In the genomic region with DNA sequence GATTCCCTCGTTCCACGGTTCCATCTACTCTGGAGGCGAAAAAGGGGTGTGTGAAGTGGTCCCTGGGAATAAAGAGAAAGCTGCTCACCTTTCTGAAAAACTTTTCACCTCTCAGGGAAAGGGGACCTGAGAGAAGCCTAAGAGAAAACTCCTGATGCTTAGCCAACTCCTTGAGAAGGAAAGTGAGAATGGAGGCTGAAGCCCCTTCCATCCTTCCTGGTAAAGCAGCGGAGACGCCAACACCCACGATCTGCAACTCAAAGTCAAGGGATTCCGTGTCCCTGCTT, we compare ENCODE assay signal across 8 cellular contexts.
A peak's percentile ranks its signal among the peaks of the same experiment; 100 is the strongest.
DNase-seq lines count a peak whose midpoint lies in the region; ATAC-seq, FAIRE-seq and TF ChIP-seq lines count a peak whose summit lies in the region.

No MANE protein-coding gene starts in this region.

- no TSS peak for BruUV-seq in K562 (replicated peaks; lab: Mats Ljungman, UMichigan)

- no peak for DNase-seq in activated naive CD4-positive, alpha-beta T cell treated with anti-CD3 and anti-CD28 coated beads, Interleukin-2, amount 10 ng/mL, durations not matched to agents 7 days and 5 days
- no peak for DNase-seq in activated naive CD4-positive, alpha-beta T cell treated with Interleukin-2 at 50 U/mL for 16 hours
- DNase-seq in K562 (ENCODE audit: extremely low read depth in 1 of 4, low spot score in 3 of 4) (no peak), lower lobe of right lung (no peak), transverse colon (no peak), H4 (ENCODE audit: low spot score) (no peak), RPMI8226 (no peak)

- peaks cover 83% of the 10 kb centered on the region for H3K4me1 Mint-ChIP-seq in activated naive CD4-positive, alpha-beta T cell treated with anti-CD3 and anti-CD28 coated beads, Interleukin-2, amount 10 ng/mL, durations not matched to agents 7 days and 5 days

- peak; percentile 66 for FAIRE-seq in K562 (lab: Jason Lieb, UNC)

- H3K4me3 ChIP-seq in K562 = peak overlapping the region; percentile 46
- H3K4me3 ChIP-seq in lower lobe of right lung = peak overlapping the region; percentile 59
- H3K4me3 ChIP-seq in transverse colon = peak overlapping the region; percentile 16 to 64 (median 44)

- H3K4me3 Mint-ChIP-seq in activated naive CD4-positive, alpha-beta T cell treated with anti-CD3 and anti-CD28 coated beads, Interleukin-2, amount 10 ng/mL, durations not matched to agents 7 days and 5 days = peak overlapping the region; percentile 78

- H3K9ac ChIP-seq in K562 (ENCODE audit: insufficient read depth in 1 of 2, low read depth in 2 of 2, low read length in 2 of 2) = peak overlapping the region; percentile 75 to 88

- peaks cover 17% of the 10 kb centered on the region for H3K36me3 Mint-ChIP-seq in activated naive CD4-positive, alpha-beta T cell treated with anti-CD3 and anti-CD28 coated beads, Interleukin-2, amount 10 ng/mL, durations not matched to agents 7 days and 5 days

- POLR2A ChIA-PET in K562 (lab: Yijun Ruan, JAX) = interaction anchor here (0.9 to 1.5 kb wide), 4 partner anchors 10 to 141 kb away, joined by 3 to 8 read pairs (median 4); no protein-coding TSS in a partner anchor

- WGBS in K562 (ENCODE audit: insufficient coverage, low coverage, missing lambda C conversion rate) = 2% methylated on average over 7 of the region's 7 CpGs
- 17% methylated on average over 7 of the region's 7 CpGs; no CpG with 5 or more reads in 1 of the 2 donors for WGBS in transverse colon (ENCODE audit: low coverage in 1 of 2), 2 donors

- peak overlapping the region; percentile 98 for H3K27ac Mint-ChIP-seq in activated naive CD4-positive, alpha-beta T cell treated with anti-CD3 and anti-CD28 coated beads, Interleukin-2, amount 10 ng/mL, durations not matched to agents 7 days and 5 days

- no peak for TF ChIP-seq CTCF in K562 (IDR thresholded peaks at IDR 0.05 in 2 of 3, conservative IDR thresholded peaks at IDR 0.05 in 1 of 3; ENCODE audit: insufficient read depth in 2 of 3, low read depth in 1 of 3, low read length in 3 of 3)
- no peak for TF ChIP-seq CTCF in lower lobe of right lung (IDR thresholded peaks at IDR 0.05)
- TF ChIP-seq CTCF in transverse colon (IDR thresholded peaks at IDR 0.05) = no peak

- H3K9me1 ChIP-seq in K562 (ENCODE audit: control insufficient read depth, insufficient read depth, low read length) = no peaks in the 10 kb centered on the region

- intact Hi-C loops in K562 (cut with micrococcal nuclease) = loop anchor here (1.0 to 5.0 kb wide), 4 partner anchors 33 to 140 kb away; no protein-coding TSS in a partner anchor
- intact Hi-C loops in lower lobe of right lung (cut with DNase I) = no loop called here
- intact Hi-C loops in transverse colon (cut with DNase I; ENCODE audit: low total_unique reads) = loop anchor here (10.0 kb wide), 1 partner anchor 108 kb away; a partner anchor contains a TSS

- peaks cover 50 to 54% of the 10 kb centered on the region in 2 experiments for H3K4me1 ChIP-seq in K562 (replicated peaks in 1 of 2; ENCODE audit: control insufficient read depth in 2 of 2, insufficient read depth in 2 of 2, low read length in 2 of 2)
- H3K4me1 ChIP-seq in lower lobe of right lung = peaks cover 53% of the 10 kb centered on the region
- H3K4me1 ChIP-seq in transverse colon = peaks cover 42 to 75% (median 64%) of the 10 kb centered on the region in 4 donors

- H3K27ac ChIP-seq in K562 (ENCODE audit: extremely low read depth, low read depth, low read length) = peak overlapping the region; percentile 92
- H3K27ac ChIP-seq in lower lobe of right lung = peak overlapping the region; percentile 88
- peak overlapping the region; percentile 90 to 94 (median 92) for H3K27ac ChIP-seq in transverse colon

- peak overlapping the region; percentile 85 for H3K4me2 ChIP-seq in K562 (ENCODE audit: insufficient read depth, low read length)

- no peaks in the 10 kb centered on the region for H4K20me1 ChIP-seq in K562 (replicated peaks; ENCODE audit: control insufficient read depth, insufficient read depth, low read length)

- in situ Hi-C loops in K562 (cut with MboI) = no loop called here
- in situ Hi-C loops in transverse colon (cut with MboI; ENCODE audit: low pct_ligation_motif_present in 1 of 4, low pct_unique_long_range_greater_than_20kb in 1 of 4, low sequenced_read_pairs in 3 of 4) = loop anchor here in 2 of 4 donors (10.0 kb wide), 2 partner anchors 108 to 138 kb away; a partner anchor contains a TSS

- H3K79me2 ChIP-seq in K562 (ENCODE audit: control insufficient read depth, insufficient read depth, low read length) = peaks cover 13% of the 10 kb centered on the region; the same call in 2 of the 3 replicates

- H3K36me3 ChIP-seq in K562 (ENCODE audit: control insufficient read depth, insufficient read depth, low read length) (no peaks in the 10 kb centered on the region), lower lobe of right lung (no peaks in the 10 kb centered on the region), transverse colon (no peaks in the 10 kb centered on the region)

- TF ChIP-seq RAD21 in K562 (CRISPR knock-in tag; conservative IDR thresholded peaks at IDR 0.05 in 1 of 2, IDR thresholded peaks at IDR 0.05 in 1 of 2) = no peak

- H3K27me3 ChIP-seq in K562 (ENCODE audit: control insufficient read depth in 2 of 2, insufficient read depth in 2 of 2, low read length in 2 of 2) (no peaks in the 10 kb centered on the region), lower lobe of right lung (ENCODE audit: low read depth) (no peaks in the 10 kb centered on the region), transverse colon (no peaks in the 10 kb centered on the region)

- CTCF ChIA-PET in activated naive CD4-positive, alpha-beta T cell treated with anti-CD3 and anti-CD28 coated beads, Interleukin-2, amount 10 ng/mL, durations not matched to agents 7 days and 5 days (lab: Charles Lee) = interaction anchor here (1.0 to 6.4 kb wide), 18 partner anchors 10 to 150 kb away, joined by 3 to 50 read pairs (median 6); a partner anchor contains a TSS
- CTCF ChIA-PET in K562 (lab: Yijun Ruan, JAX; ENCODE audit: low intra/inter-chr PET ratio) = no interaction called here

- no peaks in the 10 kb centered on the region for H3K9me3 Mint-ChIP-seq in activated naive CD4-positive, alpha-beta T cell treated with anti-CD3 and anti-CD28 coated beads, Interleukin-2, amount 10 ng/mL, durations not matched to agents 7 days and 5 days

- no peaks in the 10 kb centered on the region for H3K9me3 ChIP-seq in K562 (replicated peaks; ENCODE audit: control insufficient read depth, insufficient read depth, low read depth, low read length)
- H3K9me3 ChIP-seq in lower lobe of right lung = no peaks in the 10 kb centered on the region
- no peaks in the 10 kb centered on the region for H3K9me3 ChIP-seq in transverse colon

- no peaks in the 10 kb centered on the region for H3K27me3 Mint-ChIP-seq in activated naive CD4-positive, alpha-beta T cell treated with anti-CD3 and anti-CD28 coated beads, Interleukin-2, amount 10 ng/mL, durations not matched to agents 7 days and 5 days

- TF ChIP-seq EP300 in K562 (IDR thresholded peaks at IDR 0.05; ENCODE audit: low read length) (no peak), transverse colon (IDR thresholded peaks at IDR 0.05; ENCODE audit: low read depth) (no peak)

- ATAC-seq in K562 = no peak
- ATAC-seq in lower lobe of right lung = no peak
- no peak for ATAC-seq in HG02798 (IDR thresholded peaks at IDR 0.05; ENCODE audit: poor library complexity, unreplicated experiment)

- no peak for TF ChIP-seq POLR2A in K562 (conservative IDR thresholded peaks at IDR 0.05)
- TF ChIP-seq POLR2A in transverse colon (IDR thresholded peaks at IDR 0.05) = no peak

- peak overlapping the region; percentile 87 for H2AFZ ChIP-seq in K562 (ENCODE audit: low read depth, low read length)

TF ChIP-seq in K562, 482 proteins besides CTCF, POLR2A, EP300 and RAD21 (continues in another document):
- TF ChIP-seq, protein P1, sequence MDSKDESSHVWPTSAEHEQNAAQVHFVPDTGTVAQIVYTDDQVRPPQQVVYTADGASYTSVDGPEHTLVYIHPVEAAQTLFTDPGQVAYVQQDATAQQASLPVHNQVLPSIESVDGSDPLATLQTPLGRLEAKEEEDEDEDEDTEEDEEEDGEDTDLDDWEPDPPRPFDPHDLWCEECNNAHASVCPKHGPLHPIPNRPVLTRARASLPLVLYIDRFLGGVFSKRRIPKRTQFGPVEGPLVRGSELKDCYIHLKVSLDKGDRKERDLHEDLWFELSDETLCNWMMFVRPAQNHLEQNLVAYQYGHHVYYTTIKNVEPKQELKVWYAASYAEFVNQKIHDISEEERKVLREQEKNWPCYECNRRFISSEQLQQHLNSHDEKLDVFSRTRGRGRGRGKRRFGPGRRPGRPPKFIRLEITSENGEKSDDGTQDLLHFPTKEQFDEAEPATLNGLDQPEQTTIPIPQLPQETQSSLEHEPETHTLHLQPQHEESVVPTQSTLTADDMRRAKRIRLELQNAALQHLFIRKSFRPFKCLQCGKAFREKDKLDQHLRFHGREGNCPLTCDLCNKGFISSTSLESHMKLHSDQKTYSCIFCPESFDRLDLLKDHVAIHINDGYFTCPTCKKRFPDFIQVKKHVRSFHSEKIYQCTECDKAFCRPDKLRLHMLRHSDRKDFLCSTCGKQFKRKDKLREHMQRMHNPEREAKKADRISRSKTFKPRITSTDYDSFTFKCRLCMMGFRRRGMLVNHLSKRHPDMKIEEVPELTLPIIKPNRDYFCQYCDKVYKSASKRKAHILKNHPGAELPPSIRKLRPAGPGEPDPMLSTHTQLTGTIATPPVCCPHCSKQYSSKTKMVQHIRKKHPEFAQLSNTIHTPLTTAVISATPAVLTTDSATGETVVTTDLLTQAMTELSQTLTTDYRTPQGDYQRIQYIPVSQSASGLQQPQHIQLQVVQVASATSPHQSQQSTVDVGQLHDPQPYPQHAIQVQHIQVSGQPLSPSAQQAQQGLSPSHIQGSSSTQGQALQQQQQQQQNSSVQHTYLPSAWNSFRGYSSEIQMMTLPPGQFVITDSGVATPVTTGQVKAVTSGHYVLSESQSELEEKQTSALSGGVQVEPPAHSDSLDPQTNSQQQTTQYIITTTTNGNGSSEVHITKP (IDR thresholded peaks at IDR 0.05; ENCODE audit: partially characterized antibody) = peak; percentile 58
- TF ChIP-seq, protein P2, sequence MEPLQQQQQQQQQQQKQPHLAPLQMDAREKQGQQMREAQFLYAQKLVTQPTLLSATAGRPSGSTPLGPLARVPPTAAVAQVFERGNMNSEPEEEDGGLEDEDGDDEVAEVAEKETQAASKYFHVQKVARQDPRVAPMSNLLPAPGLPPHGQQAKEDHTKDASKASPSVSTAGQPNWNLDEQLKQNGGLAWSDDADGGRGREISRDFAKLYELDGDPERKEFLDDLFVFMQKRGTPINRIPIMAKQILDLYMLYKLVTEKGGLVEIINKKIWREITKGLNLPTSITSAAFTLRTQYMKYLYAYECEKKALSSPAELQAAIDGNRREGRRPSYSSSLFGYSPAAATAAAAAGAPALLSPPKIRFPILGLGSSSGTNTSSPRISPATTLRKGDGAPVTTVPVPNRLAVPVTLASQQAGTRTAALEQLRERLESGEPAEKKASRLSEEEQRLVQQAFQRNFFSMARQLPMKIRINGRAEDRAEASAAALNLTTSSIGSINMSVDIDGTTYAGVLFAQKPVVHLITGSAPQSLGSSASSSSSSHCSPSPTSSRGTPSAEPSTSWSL (CRISPR knock-in tag; IDR thresholded peaks at IDR 0.05; ENCODE audit: borderline replicate concordance) = no peak
- TF ChIP-seq ZNF282 (CRISPR knock-in tag; IDR thresholded peaks at IDR 0.05) (no peak), SMARCC2 (IDR thresholded peaks at IDR 0.05; ENCODE audit: low read depth) (no peak)
